ENCODE assay signal across 10 cellular contexts in genomic region chr11:26316372-26316771, GRCh38. TPM values are rescaled to one million over a fixed set of nuclear protein-coding genes. Genes with fewer than 3 reads are reported as not detected.
DNase-seq lines count a peak whose midpoint lies in the region; ATAC-seq and TF ChIP-seq lines count a peak whose summit lies in the region.
"Not testable (repeated sequence)": the region's sequence is repeated elsewhere in the genome, so short reads cannot be mapped to it uniquely, and the experiment has no call there.
"Had no signal": no experiment of that assay in that cellular context is flagged by ENCODE, and none has a peak within 500 bp of the region (broad histone marks: within the 10 kb centered on the region; RNA-seq: fewer than 3 reads in every experiment).

No MANE protein-coding gene starts in this region.

- TF ChIP-seq CTCF in Calu3 (IDR thresholded peaks at IDR 0.05; ENCODE audit: unreplicated experiment); MM.1S (IDR thresholded peaks at IDR 0.05; ENCODE audit: low read length); OCI-LY7 (conservative IDR thresholded peaks at IDR 0.05; ENCODE audit: low read length); VCaP (conservative IDR thresholded peaks at IDR 0.05): not testable (repeated sequence)

- H3K9me3 ChIP-seq in MM.1S (replicated peaks; ENCODE audit: insufficient read depth, low read length); OCI-LY7 (ENCODE audit: low read length): not testable (repeated sequence)

- not testable (repeated sequence) for H3K27me3 Mint-ChIP-seq in Calu3 (ENCODE audit: unreplicated experiment)

- H2AFZ ChIP-seq in MM.1S (ENCODE audit: low read length), result not testable (repeated sequence)
- H2AFZ ChIP-seq in OCI-LY7 (ENCODE audit: low read length), result peak overlapping the region; percentile 8; the same call in 1 of the 2 replicates

- not testable (repeated sequence) for H3K27ac Mint-ChIP-seq in Calu3 (ENCODE audit: unreplicated experiment)

- not testable (repeated sequence) for BruUV-seq in Calu3 (replicated peaks; lab: Mats Ljungman, UMichigan); OCI-LY7 (replicated peaks; lab: Mats Ljungman, UMichigan)

- not testable (repeated sequence) for H3K79me2 ChIP-seq in MM.1S (ENCODE audit: low read length); OCI-LY7 (ENCODE audit: insufficient read depth, low read depth, low read length)

- H3K36me3 ChIP-seq in MM.1S (replicated peaks; ENCODE audit: insufficient read depth, low read length); OCI-LY7 (ENCODE audit: insufficient read depth, low read length): not testable (repeated sequence)

- H3K4me1 Mint-ChIP-seq in Calu3 (ENCODE audit: low read depth, unreplicated experiment), result peaks cover 48% of the 10 kb centered on the region

- peak overlapping the region; percentile 56; the same call in 1 of the 2 replicates for H3K4me2 ChIP-seq in MM.1S (ENCODE audit: low read depth, low read length)
- H3K4me2 ChIP-seq in OCI-LY7 (ENCODE audit: low read length), result peak overlapping the region; percentile 48

- not testable (repeated sequence) for H3K4me3 ChIP-seq in MM.1S (ENCODE audit: low read length); OCI-LY7 (ENCODE audit: low read depth, low read length, poor library complexity, severe bottlenecking)

- not testable (repeated sequence) for H3K9me2 ChIP-seq in MM.1S (replicated peaks; ENCODE audit: insufficient read depth, low read length); OCI-LY7 (ENCODE audit: insufficient read depth, low read length)

- peak overlapping the region; percentile 37 for H3K4me3 Mint-ChIP-seq in Calu3 (ENCODE audit: low read depth, unreplicated experiment)

- not testable (repeated sequence) for H4K20me1 ChIP-seq in MM.1S (ENCODE audit: insufficient read depth, low read length); OCI-LY7 (ENCODE audit: insufficient read depth, low read length)

- not testable (repeated sequence) for H3K27ac ChIP-seq in MM.1S (ENCODE audit: low read length); OCI-LY7 (ENCODE audit: low read depth, low read length, poor library complexity, severe bottlenecking)
- H3K27ac ChIP-seq in VCaP, result peak overlapping the region; percentile 44; the same call in 1 of the 2 replicates

- not testable (repeated sequence) for H3K36me3 Mint-ChIP-seq in Calu3 (ENCODE audit: insufficient read depth, unreplicated experiment)

- DNase-seq in Calu3, result not testable (repeated sequence)
- peak; percentile 55 for DNase-seq in MM.1S
- peak; percentile 10 for DNase-seq in NAMALWA (ENCODE audit: low spot score)
- DNase-seq in NOMO-1 treated with DMSO at 0.1 percent for 48 hours (lab: John Stamatoyannopoulos, UW; ENCODE audit: unreplicated experiment), result peak; percentile 90
- DNase-seq in OCI-LY7 (ENCODE audit: low spot score), result peak; percentile 7

- intact Hi-C loops in Calu3 (cut with micrococcal nuclease; ENCODE audit: unreplicated experiment); OCI-LY7 (cut with micrococcal nuclease; ENCODE audit: unreplicated experiment): not testable (repeated sequence)

- H3K4me1 ChIP-seq in MM.1S (ENCODE audit: low read length) (peaks cover 18% of the 10 kb centered on the region), OCI-LY7 (ENCODE audit: insufficient read depth, low read length, poor library complexity, severe bottlenecking) (peaks cover 14% of the 10 kb centered on the region)

- CTCF ChIA-PET in Calu3 (lab: Charles Lee); OCI-LY7 (lab: Charles Lee; ENCODE audit: unreplicated experiment): not testable (repeated sequence)

- H3K9ac ChIP-seq in MM.1S (ENCODE audit: low read length), result not testable (repeated sequence)

- peak; percentile 53 for ATAC-seq in GM19351 (IDR thresholded peaks at IDR 0.05; ENCODE audit: unreplicated experiment)

- not testable (repeated sequence) for H3K9me3 Mint-ChIP-seq in Calu3 (ENCODE audit: low read depth, unreplicated experiment)

- H3F3A ChIP-seq in MM.1S (ENCODE audit: insufficient read depth, low read length), result not testable (repeated sequence)

- H3K27me3 ChIP-seq in MM.1S (replicated peaks; ENCODE audit: insufficient read depth, low read length), result not testable (repeated sequence)

- POLR2A ChIA-PET in OCI-LY7 (lab: Charles Lee), result interaction anchor here (0.9 kb wide), 1 partner anchor 9 kb away, joined by 3 read pairs; no protein-coding TSS in a partner anchor

RNA-seq across cellular contexts. Expression of gene ANO3, which starts 15.6 kb away (rescaled TPM):
- total RNA-seq in Calu3 (2022) (not detected in 2 replicates), OCI-LY7 (2022) (not detected in 2 replicates)
- total RNA-seq in OCI-LY7 (2014; rRNA removed; shearing (Covaris generic)), result 0.03 TPM in 1 of 2 replicates, not detected in the other
- total RNA-seq: CD4-positive, alpha-beta memory T cell; GM23338; H7 had no signal
